ENCODE assay signal across 25 cellular contexts in the genomic region with DNA sequence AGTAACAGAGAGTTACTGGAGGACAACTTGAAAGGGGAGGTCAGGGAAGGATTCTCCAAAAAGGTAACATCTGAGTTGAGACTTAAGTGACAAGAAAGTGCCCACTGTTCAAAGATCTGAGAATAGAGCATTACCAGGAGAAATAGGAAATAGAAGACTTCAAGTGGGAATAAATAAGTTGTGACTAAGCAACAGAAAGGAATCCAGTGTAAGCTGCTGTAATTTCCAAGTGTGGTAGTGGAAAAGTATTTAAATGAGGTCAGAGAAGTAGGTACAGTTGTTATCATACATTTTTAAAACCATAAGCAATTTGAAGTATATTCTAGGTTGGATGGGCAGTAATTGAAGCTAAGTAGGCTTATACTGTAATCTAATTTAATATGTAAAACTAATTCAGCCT.
"Had no signal": no experiment of that assay in that cellular context is flagged by ENCODE, and none has a peak within 500 bp of the region (broad histone marks: within the 10 kb centered on the region; RNA-seq: fewer than 3 reads in every experiment).

No MANE protein-coding gene starts in this region.

- H3K9me3 ChIP-seq: gastroesophageal sphincter, heart left ventricle, lower lobe of right lung, right atrium auricular region, testis, tibial artery had no signal

- H2AFZ ChIP-seq: parathyroid adenoma had no signal

- H3K9ac ChIP-seq: parathyroid adenoma had no signal

- H3K4me3 ChIP-seq: dorsolateral prefrontal cortex, gastroesophageal sphincter, heart left ventricle, lower lobe of right lung, right atrium auricular region, testis, tibial artery had no signal

- DNase-seq: cerebellar nuclear complex; cortex of kidney; dorsolateral prefrontal cortex; effector CD4-positive, alpha-beta T cell; foreskin keratinocyte; heart left ventricle; hippocampal formation; islet precursor cell; kidney glomerular epithelial cell; left colon; left ventricle myocardium superior; lower lobe of right lung; naive B cell; stimulated activated CD4-positive, alpha-beta T cell treated with anti-CD3 and anti-CD28 coated beads, Interleukin-2, amount 100 ng/mL, for 24 hours; stimulated activated CD4-positive, alpha-beta T cell treated with anti-CD3 and anti-CD28 coated beads, Interleukin-4, amount 100 ng/mL, for 24 hours; stimulated activated naive CD4-positive, alpha-beta T cell treated with Interleukin-2 at 50 U/mL for 16 hours; substantia nigra; testis; tibial artery had no signal

- H3K27me3 ChIP-seq: foreskin keratinocyte, gastroesophageal sphincter, heart left ventricle, right atrium auricular region, testis, tibial artery had no signal

- H3K4me1 ChIP-seq: foreskin keratinocyte, lower lobe of right lung, parathyroid adenoma, testis had no signal

- H3K27ac ChIP-seq: dorsolateral prefrontal cortex, foreskin keratinocyte, heart left ventricle, lower lobe of right lung, parathyroid adenoma, testis, tibial artery had no signal

- H3K79me2 ChIP-seq: parathyroid adenoma had no signal

- ATAC-seq: foreskin keratinocyte; gastroesophageal sphincter; heart left ventricle; left colon; left ventricle myocardium superior; lower lobe of right lung; natural killer cell treated with Interleukin-12 subunit alpha and Interleukin-12 subunit beta and Interleukin-15 and Interleukin-18, amount 100 ng/mL, for 72 hours; sciatic nerve; stimulated activated effector memory CD8-positive, alpha-beta T cell treated with anti-CD3 and anti-CD28 coated beads, Interleukin-12 subunit alpha, Interleukin-12 subunit beta, amount 100 ng/mL, for 72 hours had no signal

- H3K36me3 ChIP-seq: gastroesophageal sphincter, heart left ventricle, lower lobe of right lung, right atrium auricular region, tibial artery had no signal
